Comparison of ENCODE assay signal across 1 cellular context in the genomic region with DNA sequence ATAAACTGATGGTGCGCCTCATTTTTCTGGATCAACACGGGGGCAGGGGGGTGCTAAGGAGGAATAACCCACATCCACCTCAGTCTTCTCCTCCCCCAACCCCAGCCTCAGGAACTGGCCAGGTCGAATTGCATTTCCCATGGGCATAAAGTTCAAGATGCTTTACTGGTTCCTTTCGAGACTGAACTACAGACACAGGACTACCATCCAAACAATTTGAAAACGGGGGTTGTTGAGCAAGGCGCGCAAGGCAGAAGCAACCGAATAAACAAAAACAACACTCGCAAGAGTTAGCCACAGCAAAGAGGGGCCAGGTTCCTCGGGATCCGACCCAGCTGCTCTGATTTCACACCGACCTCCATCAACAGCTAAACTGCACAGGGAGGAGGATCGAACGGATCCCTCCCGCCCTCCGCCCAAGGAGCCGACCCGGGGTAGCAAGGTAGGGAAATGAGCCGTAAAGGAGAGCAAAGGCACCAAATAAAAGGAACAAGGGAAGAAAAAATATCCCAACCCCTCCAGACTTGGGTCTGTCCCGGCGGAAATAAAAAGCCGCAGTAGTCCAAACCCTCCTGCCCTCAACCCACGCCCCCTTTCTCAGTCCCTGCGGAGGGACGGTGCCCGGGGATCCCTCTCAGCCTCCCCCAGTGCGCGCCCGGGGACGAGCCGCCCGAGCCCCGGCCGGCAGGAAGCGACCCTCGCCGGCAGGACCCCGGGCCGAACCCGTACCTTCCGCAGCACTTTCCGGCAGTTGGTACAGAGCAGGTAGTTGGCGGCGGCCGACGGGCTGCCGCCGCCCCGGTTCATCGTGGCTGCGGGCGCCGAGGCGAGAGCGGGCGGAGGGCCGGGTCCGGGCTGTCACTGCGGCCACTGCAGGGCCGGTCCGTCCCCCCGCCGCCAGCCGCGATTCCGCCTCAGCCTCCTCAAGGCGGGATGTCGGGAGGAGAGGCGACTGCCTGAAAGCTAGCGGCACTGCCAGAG.
TF ChIP-seq lines count a peak whose summit lies in the region.

No MANE protein-coding gene starts in this region.

TF ChIP-seq in GM23338, 12 proteins besides CTCF, POLR2A, EP300 and RAD21 (continued from another document):
- TF ChIP-seq, protein P1, sequence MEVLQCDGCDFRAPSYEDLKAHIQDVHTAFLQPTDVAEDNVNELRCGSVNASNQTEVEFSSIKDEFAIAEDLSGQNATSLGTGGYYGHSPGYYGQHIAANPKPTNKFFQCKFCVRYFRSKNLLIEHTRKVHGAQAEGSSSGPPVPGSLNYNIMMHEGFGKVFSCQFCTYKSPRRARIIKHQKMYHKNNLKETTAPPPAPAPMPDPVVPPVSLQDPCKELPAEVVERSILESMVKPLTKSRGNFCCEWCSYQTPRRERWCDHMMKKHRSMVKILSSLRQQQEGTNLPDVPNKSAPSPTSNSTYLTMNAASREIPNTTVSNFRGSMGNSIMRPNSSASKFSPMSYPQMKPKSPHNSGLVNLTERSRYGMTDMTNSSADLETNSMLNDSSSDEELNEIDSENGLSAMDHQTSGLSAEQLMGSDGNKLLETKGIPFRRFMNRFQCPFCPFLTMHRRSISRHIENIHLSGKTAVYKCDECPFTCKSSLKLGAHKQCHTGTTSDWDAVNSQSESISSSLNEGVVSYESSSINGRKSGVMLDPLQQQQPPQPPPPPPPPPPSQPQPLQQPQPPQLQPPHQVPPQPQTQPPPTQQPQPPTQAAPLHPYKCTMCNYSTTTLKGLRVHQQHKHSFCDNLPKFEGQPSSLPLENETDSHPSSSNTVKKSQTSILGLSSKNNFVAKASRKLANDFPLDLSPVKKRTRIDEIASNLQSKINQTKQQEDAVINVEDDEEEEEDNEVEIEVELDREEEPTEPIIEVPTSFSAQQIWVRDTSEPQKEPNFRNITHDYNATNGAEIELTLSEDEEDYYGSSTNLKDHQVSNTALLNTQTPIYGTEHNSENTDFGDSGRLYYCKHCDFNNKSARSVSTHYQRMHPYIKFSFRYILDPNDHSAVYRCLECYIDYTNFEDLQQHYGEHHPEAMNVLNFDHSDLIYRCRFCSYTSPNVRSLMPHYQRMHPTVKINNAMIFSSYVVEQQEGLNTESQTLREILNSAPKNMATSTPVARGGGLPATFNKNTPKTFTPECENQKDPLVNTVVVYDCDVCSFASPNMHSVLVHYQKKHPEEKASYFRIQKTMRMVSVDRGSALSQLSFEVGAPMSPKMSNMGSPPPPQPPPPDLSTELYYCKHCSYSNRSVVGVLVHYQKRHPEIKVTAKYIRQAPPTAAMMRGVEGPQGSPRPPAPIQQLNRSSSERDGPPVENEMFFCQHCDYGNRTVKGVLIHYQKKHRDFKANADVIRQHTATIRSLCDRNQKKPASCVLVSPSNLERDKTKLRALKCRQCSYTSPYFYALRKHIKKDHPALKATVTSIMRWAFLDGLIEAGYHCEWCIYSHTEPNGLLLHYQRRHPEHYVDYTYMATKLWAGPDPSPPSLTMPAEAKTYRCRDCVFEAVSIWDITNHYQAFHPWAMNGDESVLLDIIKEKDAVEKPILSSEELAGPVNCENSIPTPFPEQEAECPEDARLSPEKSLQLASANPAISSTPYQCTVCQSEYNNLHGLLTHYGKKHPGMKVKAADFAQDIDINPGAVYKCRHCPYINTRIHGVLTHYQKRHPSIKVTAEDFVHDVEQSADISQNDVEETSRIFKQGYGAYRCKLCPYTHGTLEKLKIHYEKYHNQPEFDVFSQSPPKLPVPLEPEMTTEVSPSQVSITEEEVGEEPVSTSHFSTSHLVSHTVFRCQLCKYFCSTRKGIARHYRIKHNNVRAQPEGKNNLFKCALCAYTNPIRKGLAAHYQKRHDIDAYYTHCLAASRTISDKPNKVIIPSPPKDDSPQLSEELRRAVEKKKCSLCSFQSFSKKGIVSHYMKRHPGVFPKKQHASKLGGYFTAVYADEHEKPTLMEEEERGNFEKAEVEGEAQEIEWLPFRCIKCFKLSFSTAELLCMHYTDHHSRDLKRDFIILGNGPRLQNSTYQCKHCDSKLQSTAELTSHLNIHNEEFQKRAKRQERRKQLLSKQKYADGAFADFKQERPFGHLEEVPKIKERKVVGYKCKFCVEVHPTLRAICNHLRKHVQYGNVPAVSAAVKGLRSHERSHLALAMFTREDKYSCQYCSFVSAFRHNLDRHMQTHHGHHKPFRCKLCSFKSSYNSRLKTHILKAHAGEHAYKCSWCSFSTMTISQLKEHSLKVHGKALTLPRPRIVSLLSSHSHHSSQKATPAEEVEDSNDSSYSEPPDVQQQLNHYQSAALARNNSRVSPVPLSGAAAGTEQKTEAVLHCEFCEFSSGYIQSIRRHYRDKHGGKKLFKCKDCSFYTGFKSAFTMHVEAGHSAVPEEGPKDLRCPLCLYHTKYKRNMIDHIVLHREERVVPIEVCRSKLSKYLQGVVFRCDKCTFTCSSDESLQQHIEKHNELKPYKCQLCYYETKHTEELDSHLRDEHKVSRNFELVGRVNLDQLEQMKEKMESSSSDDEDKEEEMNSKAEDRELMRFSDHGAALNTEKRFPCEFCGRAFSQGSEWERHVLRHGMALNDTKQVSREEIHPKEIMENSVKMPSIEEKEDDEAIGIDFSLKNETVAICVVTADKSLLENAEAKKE (CRISPR knock-in tag; IDR thresholded peaks at IDR 0.05): no peak
